30 cellular contexts compared by ENCODE assay signal in the genomic region with DNA sequence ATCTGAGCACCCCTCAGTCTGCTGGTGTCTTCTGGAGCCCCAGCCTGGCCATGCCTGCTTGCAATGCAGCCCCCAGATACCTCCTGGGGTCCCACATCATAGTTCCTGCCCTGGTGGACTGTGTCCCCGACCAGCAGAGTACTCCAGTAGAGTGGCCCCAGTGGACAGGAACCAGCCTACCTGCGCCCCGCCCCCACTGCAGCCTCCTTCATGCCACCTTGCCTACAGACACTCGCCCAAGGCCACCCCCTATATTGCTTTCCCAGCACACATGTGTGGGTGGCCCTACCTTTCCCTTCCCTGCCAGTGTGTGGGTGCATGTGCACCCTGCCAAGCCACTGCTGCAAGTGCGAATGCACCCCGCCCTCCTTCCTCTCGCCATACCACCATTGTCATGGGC.
"Had no signal": no experiment of that assay in that cellular context is flagged by ENCODE, and none has a peak within 500 bp of the region (broad histone marks: within the 10 kb centered on the region; RNA-seq: fewer than 3 reads in every experiment).

No MANE protein-coding gene starts in this region.

- FAIRE-seq: islet of Langerhans, urothelium cell line had no signal

- H3K36me3 ChIP-seq: heart left ventricle, left lung, lower lobe of right lung, neural progenitor cell, ovary, right atrium auricular region, right lobe of liver, tibial nerve, upper lobe of left lung had no signal

- H3K9me3 Mint-ChIP-seq: stimulated activated memory B cell treated with anti-CD40 and anti-IgM and Interleukin-4, amounts not matched to agents 10 μg/mL and 1 μg/mL and 100 μg/mL, for 72 hours; stimulated activated naive CD8-positive, alpha-beta T cell treated with anti-CD3 and anti-CD28 coated beads, Interleukin-15, amount 100 ng/mL, for 72 hours had no signal

- H3K9ac ChIP-seq: neural progenitor cell had no signal

- H3K27ac Mint-ChIP-seq: immature natural killer cell; mesothelial cell of epicardium; natural killer cell; nephron progenitor cell; neural progenitor cell; progenitor cell of endocrine pancreas; stimulated activated memory B cell treated with anti-CD40 and anti-IgM and Interleukin-4, amounts not matched to agents 10 μg/mL and 1 μg/mL and 100 μg/mL, for 72 hours had no signal

- ATAC-seq: left cardiac atrium; left lung; natural killer cell; stimulated activated memory B cell treated with anti-CD40 and anti-IgM and Interleukin-4, amounts not matched to agents 10 μg/mL and 1 μg/mL and 100 μg/mL, for 72 hours; stimulated activated naive CD8-positive, alpha-beta T cell treated with anti-CD3 and anti-CD28 coated beads, Interleukin-15, amount 100 ng/mL, for 72 hours had no signal

- H3K27me3 ChIP-seq: heart left ventricle, left lung, neural progenitor cell, ovary, right atrium auricular region, right lobe of liver, tibial nerve, upper lobe of left lung had no signal

- H2AFZ ChIP-seq: neural progenitor cell had no signal

- DNase-seq: heart left ventricle; hypothalamus; immature natural killer cell; left cardiac atrium; lower lobe of right lung; mammary epithelial cell; mesendoderm; naive B cell; natural killer cell; nephron progenitor cell; ovary; right lobe of liver; stimulated activated CD4-positive, alpha-beta T cell treated with anti-CD3 and anti-CD28 coated beads, Interleukin-1b, Interleukin-23, amount 100 ng/mL, for 48 hours; stimulated activated CD4-positive, alpha-beta T cell treated with anti-CD3 and anti-CD28 coated beads, Interleukin-2, amount 100 ng/mL, for 48 hours; stimulated activated CD4-positive, alpha-beta T cell treated with anti-CD3 and anti-CD28 coated beads, Interleukin-4, amount 100 ng/mL, for 4 hours; stimulated activated CD8-positive, alpha-beta memory T cell treated with anti-CD3 and anti-CD28 coated beads, Interleukin-4, amount 100 ng/mL, for 48 hours; stimulated activated naive CD4-positive, alpha-beta T cell treated with Interleukin-2 at 50 U/mL for 16 hours; stimulated activated naive CD8-positive, alpha-beta T cell treated with anti-CD3 and anti-CD28 coated beads, Interleukin-15, amount 100 ng/mL, for 72 hours; substantia nigra had no signal

- H3K4me1 Mint-ChIP-seq: immature natural killer cell; naive B cell; natural killer cell; nephron progenitor cell; neural progenitor cell; stimulated activated memory B cell treated with anti-CD40 and anti-IgM and Interleukin-4, amounts not matched to agents 10 μg/mL and 1 μg/mL and 100 μg/mL, for 72 hours; stimulated activated naive CD8-positive, alpha-beta T cell treated with anti-CD3 and anti-CD28 coated beads, Interleukin-15, amount 100 ng/mL, for 72 hours had no signal

- H3K36me3 Mint-ChIP-seq: immature natural killer cell; mesothelial cell of epicardium; naive B cell; natural killer cell; neural progenitor cell; stimulated activated memory B cell treated with anti-CD40 and anti-IgM and Interleukin-4, amounts not matched to agents 10 μg/mL and 1 μg/mL and 100 μg/mL, for 72 hours had no signal

- H3K4me2 ChIP-seq: neural progenitor cell, smooth muscle cell had no signal

- H3K9me3 ChIP-seq: left lung, ovary, right lobe of liver, upper lobe of left lung had no signal

- H3K4me3 ChIP-seq: heart left ventricle, left lung, lower lobe of right lung, neural progenitor cell, ovary, right atrium auricular region, right lobe of liver, smooth muscle cell, tibial nerve, upper lobe of left lung had no signal

- H3K27ac ChIP-seq: heart left ventricle, left lung, lower lobe of right lung, neural progenitor cell, ovary, right atrium auricular region, right lobe of liver, tibial nerve, upper lobe of left lung had no signal

- H3K4me1 ChIP-seq: left lung, neural progenitor cell, right lobe of liver had no signal

- H3K4me3 Mint-ChIP-seq: immature natural killer cell; mesothelial cell of epicardium; natural killer cell; nephron progenitor cell; neural progenitor cell; stimulated activated memory B cell treated with anti-CD40 and anti-IgM and Interleukin-4, amounts not matched to agents 10 μg/mL and 1 μg/mL and 100 μg/mL, for 72 hours; stimulated activated naive CD8-positive, alpha-beta T cell treated with anti-CD3 and anti-CD28 coated beads, Interleukin-15, amount 100 ng/mL, for 72 hours had no signal
